ENCODE assay signal across 21 cellular contexts in genomic region chr5:154430466-154430865, GRCh38. TPM values are rescaled to one million over a fixed set of nuclear protein-coding genes. Genes with fewer than 3 reads are reported as not detected.
"Had no signal": no experiment of that assay in that cellular context is flagged by ENCODE, and none has a peak within 500 bp of the region (broad histone marks: within the 10 kb centered on the region; RNA-seq: fewer than 3 reads in every experiment).

No MANE protein-coding gene starts in this region.

- H3K27ac ChIP-seq: dorsolateral prefrontal cortex, gastrocnemius medialis, heart right ventricle had no signal

- H3K4me1 ChIP-seq: gastrocnemius medialis, heart right ventricle had no signal

- ATAC-seq: esophagus mucosa, gastrocnemius medialis, heart right ventricle, right cardiac atrium had no signal

- DNase-seq: cortex of kidney; dorsolateral prefrontal cortex; effector CD8-positive, alpha-beta T cell; gastrocnemius medialis; heart right ventricle; hypothalamus; kidney glomerular epithelial cell; mesendoderm; naive B cell; posterior cingulate gyrus; right cardiac atrium; small intestine; stimulated activated CD4-positive, alpha-beta T cell treated with anti-CD3 and anti-CD28 coated beads, Interleukin-12 subunit alpha, Interleukin-12 subunit beta, amount 100 ng/mL, for 4 hours; stimulated activated naive CD4-positive, alpha-beta T cell treated with Interleukin-2 at 50 U/mL for 16 hours had no signal

- H3K36me3 ChIP-seq: gastrocnemius medialis had no signal

- H3K4me3 ChIP-seq: dorsolateral prefrontal cortex, gastrocnemius medialis, heart right ventricle had no signal

- H3K9me3 ChIP-seq: gastrocnemius medialis, heart right ventricle had no signal

- FAIRE-seq: endometrium, islet of Langerhans, small intestine, urothelium cell line had no signal

- H3K27me3 ChIP-seq: dorsolateral prefrontal cortex, gastrocnemius medialis, heart right ventricle had no signal

RNA-seq across cellular contexts. Expression of gene HAND1, which starts 47.6 kb away (rescaled TPM):
- total RNA-seq: esophagus mucosa, fibroblast of villous mesenchyme, gastrocnemius medialis, liver, lung microvascular endothelial cell had no signal
- polyA plus RNA-seq: liver had no signal
